Comparison of ENCODE assay signal across 11 cellular contexts in the genomic region with DNA sequence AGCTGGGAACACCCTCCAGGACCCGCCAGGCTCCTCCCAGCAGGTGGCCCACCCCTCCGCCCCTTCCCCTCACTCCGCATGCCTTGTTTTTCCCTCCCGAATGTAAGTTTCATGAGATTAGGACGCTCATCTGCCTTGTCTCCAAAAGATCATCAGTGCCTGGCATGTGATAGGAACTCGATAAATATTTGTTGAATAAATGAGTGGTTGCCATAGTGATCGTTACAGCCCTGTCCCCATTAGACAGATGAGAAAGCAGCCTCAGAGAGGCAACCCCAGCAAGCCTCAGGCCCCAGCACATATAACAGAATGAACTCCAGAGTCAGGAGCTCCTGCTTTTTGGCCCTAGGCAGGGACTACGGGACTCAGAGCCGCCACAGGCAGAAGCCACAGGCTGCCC. TPM values are rescaled to one million over a fixed set of nuclear protein-coding genes. Genes with fewer than 3 reads are reported as not detected.
DNase-seq lines count a peak whose midpoint lies in the region; ATAC-seq and TF ChIP-seq lines count a peak whose summit lies in the region.
"Had no signal": no experiment of that assay in that cellular context is flagged by ENCODE, and none has a peak within 500 bp of the region (broad histone marks: within the 10 kb centered on the region; RNA-seq: fewer than 3 reads in every experiment).

No MANE protein-coding gene starts in this region.

- CTCF ChIA-PET in activated CD4-positive, alpha-beta T cell treated with anti-CD3 and anti-CD28 coated beads for 36 hours (lab: Charles Lee): interaction anchor here (1.0 kb wide), 1 partner anchor 24 kb away, joined by 3 read pairs; no protein-coding TSS in a partner anchor

- peaks cover 9% of the 10 kb centered on the region for H3F3A ChIP-seq in neural progenitor cell (ENCODE audit: low read depth)

- intact Hi-C loops in activated CD4-positive, alpha-beta T cell treated with anti-CD3 and anti-CD28 coated beads for 36 hours (cut with DNase I, micrococcal nuclease): no loop called here

- TF ChIP-seq CTCF in neural progenitor cell (IDR thresholded peaks at IDR 0.05): no peak

- peaks cover 20% of the 10 kb centered on the region for H4K20me1 ChIP-seq in neural progenitor cell (ENCODE audit: low read depth)

- H3K4me3 Mint-ChIP-seq in activated CD4-positive, alpha-beta T cell treated with anti-CD3 and anti-CD28 coated beads for 36 hours: no peak overlapping the region
- H3K4me3 Mint-ChIP-seq in T-helper 17 cell (peak overlapping the region; percentile 81), neural progenitor cell (no peak overlapping the region)

- H3K27ac ChIP-seq in temporal lobe (ENCODE audit: low read depth, low read length) (peak overlapping the region; percentile 75), neural progenitor cell (no peak overlapping the region)

- no peak overlapping the region for H3K4me3 ChIP-seq in neural progenitor cell

- POLR2A ChIA-PET in activated CD4-positive, alpha-beta T cell treated with anti-CD3 and anti-CD28 coated beads for 36 hours (lab: Charles Lee): no interaction called here

- H3K9me3 Mint-ChIP-seq in activated CD4-positive, alpha-beta T cell treated with anti-CD3 and anti-CD28 coated beads for 36 hours (ENCODE audit: low read depth): no peaks in the 10 kb centered on the region
- H3K9me3 Mint-ChIP-seq in neural progenitor cell: no peaks in the 10 kb centered on the region
- H3K9me3 Mint-ChIP-seq: central memory CD8-positive, alpha-beta T cell had no signal

- H3K4me1 Mint-ChIP-seq in activated CD4-positive, alpha-beta T cell treated with anti-CD3 and anti-CD28 coated beads for 36 hours: peaks cover 49% of the 10 kb centered on the region
- H3K4me1 Mint-ChIP-seq in T-helper 17 cell: peaks cover 48% of the 10 kb centered on the region
- H3K4me1 Mint-ChIP-seq in neural progenitor cell: peaks cover 30% of the 10 kb centered on the region

- H3K36me3 Mint-ChIP-seq in activated CD4-positive, alpha-beta T cell treated with anti-CD3 and anti-CD28 coated beads for 36 hours (ENCODE audit: low read depth): no peaks in the 10 kb centered on the region
- no peaks in the 10 kb centered on the region for H3K36me3 Mint-ChIP-seq in T-helper 17 cell (ENCODE audit: low read depth)
- peaks cover 2% of the 10 kb centered on the region for H3K36me3 Mint-ChIP-seq in neural progenitor cell

- H3K27me3 Mint-ChIP-seq in activated CD4-positive, alpha-beta T cell treated with anti-CD3 and anti-CD28 coated beads for 36 hours: no peaks in the 10 kb centered on the region
- H3K27me3 Mint-ChIP-seq in T-helper 17 cell: no peaks in the 10 kb centered on the region
- peaks cover 10% of the 10 kb centered on the region for H3K27me3 Mint-ChIP-seq in neural progenitor cell (ENCODE audit: insufficient read depth, low read depth)
- H3K27me3 Mint-ChIP-seq: central memory CD8-positive, alpha-beta T cell had no signal

- H3K9me3 ChIP-seq in T-helper 17 cell (ENCODE audit: control insufficient read depth, low read length, poor library complexity, severe bottlenecking) (no peaks in the 10 kb centered on the region), neural progenitor cell (ENCODE audit: low read depth) (no peaks in the 10 kb centered on the region)

- no peak overlapping the region for H2AFZ ChIP-seq in neural progenitor cell (replicated peaks)

- no peaks in the 10 kb centered on the region for H3K36me3 ChIP-seq in neural progenitor cell

- H3K4me1 ChIP-seq in neural progenitor cell: peaks cover 16% of the 10 kb centered on the region

- H3K27ac Mint-ChIP-seq in activated CD4-positive, alpha-beta T cell treated with anti-CD3 and anti-CD28 coated beads for 36 hours: peak overlapping the region; percentile 38
- H3K27ac Mint-ChIP-seq in T-helper 17 cell: peak overlapping the region; percentile 92
- H3K27ac Mint-ChIP-seq in neural progenitor cell: no peak overlapping the region

- no peak for DNase-seq in activated CD4-positive, alpha-beta T cell treated with anti-CD3 and anti-CD28 coated beads for 36 hours
- DNase-seq in activated CD4-positive, alpha-beta T cell treated with anti-CD3 and anti-CD28 coated beads, Interleukin-2, amount 50 U/mL, for 4 hours: no peak
- DNase-seq in T-helper 17 cell (no peak), iris pigment epithelial cell (ENCODE audit: low read depth) (peak; percentile 6), neural progenitor cell (ENCODE audit: low spot score) (no peak)
- no peak for DNase-seq in activated CD4-positive, alpha-beta T cell treated with anti-CD3 and anti-CD28 coated beads, Interleukin-2, amount 50 U/mL, for 48 hours
- DNase-seq: activated CD4-positive, CD25-positive, alpha-beta regulatory T cell treated with anti-CD3 and anti-CD28 coated beads, Interleukin-2, amount 50 U/mL, for 72 hours had no signal

- no peak for ATAC-seq in activated CD4-positive, alpha-beta T cell treated with anti-CD3 and anti-CD28 coated beads for 36 hours
- ATAC-seq in T-helper 17 cell (no peak), esophagus mucosa (no peak)

- H3K79me2 ChIP-seq in neural progenitor cell (ENCODE audit: low read depth): no peaks in the 10 kb centered on the region

- peaks cover 10% of the 10 kb centered on the region for H3K27me3 ChIP-seq in neural progenitor cell

- H3K9ac ChIP-seq in neural progenitor cell: no peak overlapping the region

- H3K4me2 ChIP-seq in neural progenitor cell: no peak overlapping the region

RNA-seq across cellular contexts. Expression of a gene that starts 5.0 kb away (rescaled TPM):
- total RNA-seq in activated CD4-positive, alpha-beta T cell treated with anti-CD3 and anti-CD28 coated beads for 36 hours: 1 to 10 TPM; 4.5 to 5.4 TPM
- 1 to 10 TPM; 5.8 to 5.9 TPM for total RNA-seq in T-helper 17 cell
- 5.7 TPM for total RNA-seq in temporal lobe
- 4.2 TPM for total RNA-seq in esophagus mucosa
- 2.9 and 6.4 TPM in 2 replicates for total RNA-seq in neural progenitor cell (ENCODE audit: low replicate concordance)

RNA-seq across cellular contexts. Expression of a gene that starts 28.5 kb away (rescaled TPM):
- total RNA-seq in activated CD4-positive, alpha-beta T cell treated with anti-CD3 and anti-CD28 coated beads for 36 hours: under 1 TPM; 0.72 to 0.89 TPM
- 10 to 100 TPM in 1 of 2 donors, 1 to 10 TPM in 1; 4.2 to 15.0 TPM for total RNA-seq in T-helper 17 cell
- total RNA-seq in temporal lobe: under 0.01 TPM
- total RNA-seq in esophagus mucosa: 0.68 TPM
- not detected in 2 replicates for total RNA-seq in neural progenitor cell (ENCODE audit: low replicate concordance)
- total RNA-seq: kidney epithelial cell had no signal

RNA-seq across cellular contexts. Expression of a gene that starts 41.8 kb away (rescaled TPM):
- total RNA-seq in activated CD4-positive, alpha-beta T cell treated with anti-CD3 and anti-CD28 coated beads for 36 hours: 10 to 100 TPM; 35.9 to 44.6 TPM
- total RNA-seq in T-helper 17 cell (10 to 100 TPM; 37.0 to 42.9 TPM), temporal lobe (21.6 TPM), esophagus mucosa (14.9 TPM), neural progenitor cell (ENCODE audit: low replicate concordance) (55.7 and 72.4 TPM in 2 replicates)
